19 cellular contexts compared by ENCODE assay signal in the genomic region with DNA sequence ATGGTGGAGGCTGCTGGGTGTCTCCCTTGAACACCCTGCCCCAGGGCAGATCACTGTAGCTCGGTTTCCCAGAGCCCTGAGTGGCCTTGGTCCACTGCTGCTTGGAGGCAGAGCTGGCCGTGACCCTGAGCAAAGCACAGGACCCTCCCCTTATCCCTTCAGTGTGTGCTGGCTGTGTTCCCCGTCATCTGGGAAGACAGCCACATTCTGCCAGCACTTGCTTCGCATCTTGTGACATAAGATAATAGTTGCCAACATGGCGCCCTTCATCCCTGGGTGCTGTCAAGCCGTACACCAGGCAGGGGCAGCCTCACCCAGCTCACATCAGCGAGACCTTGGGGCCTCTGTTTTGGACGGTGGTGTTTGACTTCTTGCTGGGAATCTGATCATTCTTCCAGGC. TPM values are rescaled to one million over a fixed set of nuclear protein-coding genes. Genes with fewer than 3 reads are reported as not detected.
DNase-seq lines count a peak whose midpoint lies in the region; ATAC-seq, FAIRE-seq and TF ChIP-seq lines count a peak whose summit lies in the region.
"Had no signal": no experiment of that assay in that cellular context is flagged by ENCODE, and none has a peak within 500 bp of the region (broad histone marks: within the 10 kb centered on the region; RNA-seq: fewer than 3 reads in every experiment).

No MANE protein-coding gene starts in this region.

- peak overlapping the region; percentile 37 for H3K18ac ChIP-seq in trophoblast cell (ENCODE audit: low read length)

- H3K27me3 ChIP-seq in trophoblast cell (ENCODE audit: insufficient read depth, low read length) (no peaks in the 10 kb centered on the region), HepG2 (ENCODE audit: control insufficient read depth in 1 of 2, insufficient read depth in 2 of 2, low read length in 2 of 2) (no peaks in the 10 kb centered on the region)
- H3K27me3 ChIP-seq: MG63 had no signal

- H3K79me2 ChIP-seq in trophoblast cell (ENCODE audit: control insufficient read depth, insufficient read depth, low read length, poor library complexity) (no peaks in the 10 kb centered on the region), HepG2 (ENCODE audit: insufficient read depth, low read length) (no peaks in the 10 kb centered on the region)

- H4K91ac ChIP-seq in trophoblast cell (ENCODE audit: low read depth, low read length) = peak overlapping the region; percentile 75

- no peak for TF ChIP-seq CTCF in HepG2 (CRISPR knock-in tag; IDR thresholded peaks at IDR 0.05)
- TF ChIP-seq CTCF in foreskin fibroblast (IDR thresholded peaks at IDR 0.05; ENCODE audit: low read depth, low read length) = no peak

- H3K4me3 ChIP-seq in trophoblast cell (ENCODE audit: low read depth, low read length) = no peak overlapping the region
- H3K4me3 ChIP-seq in HepG2 (replicated peaks in 1 of 3; ENCODE audit: insufficient read depth in 1 of 3, low read depth in 2 of 3, low read length in 3 of 3) = no peak overlapping the region
- no peak overlapping the region for H3K4me3 ChIP-seq in foreskin fibroblast (ENCODE audit: low read depth in 1 of 2, low read length in 2 of 2)
- H3K4me3 ChIP-seq: MG63 had no signal

- peaks cover 22 to 28% of the 10 kb centered on the region in 2 experiments for H3K4me1 ChIP-seq in trophoblast cell (ENCODE audit: control insufficient read depth in 1 of 2, insufficient read depth in 2 of 2, low read length in 2 of 2)
- peaks cover 9% of the 10 kb centered on the region for H3K4me1 ChIP-seq in HepG2 (ENCODE audit: insufficient read depth, low read length)

- DNase-seq in D341Med (ENCODE audit: low spot score) (peak; percentile 8), left cardiac atrium (peak; percentile 60), trophoblast cell (no peak), HepG2 (ENCODE audit: low spot score) (no peak), MV-4-11 (lab: John Stamatoyannopoulos, UW) (no peak), foreskin fibroblast (no peak)
- DNase-seq: H7, Karpas-422, MG63, NCI-H187 treated with DMSO at 0.1 percent for 48 hours, NCI-H2171, NCI-H446, NCI-H69 had no signal

- peak overlapping the region; percentile 19 for H3K4ac ChIP-seq in trophoblast cell (ENCODE audit: low read depth, low read length)

- no peaks in the 10 kb centered on the region for H4K20me1 ChIP-seq in HepG2 (ENCODE audit: insufficient read depth, low read length)

- intact Hi-C loops in left cardiac atrium (cut with DNase I) = loop anchor here (5.0 kb wide), 2 partner anchors 33 to 58 kb away; no protein-coding TSS in a partner anchor
- intact Hi-C loops in HepG2 (cut with micrococcal nuclease; ENCODE audit: unreplicated experiment) = no loop called here

- H3K14ac ChIP-seq in trophoblast cell (ENCODE audit: low read length) = no peak overlapping the region

- H2AFZ ChIP-seq in trophoblast cell (ENCODE audit: insufficient read depth, low read length, poor library complexity) = no peak overlapping the region
- no peak overlapping the region for H2AFZ ChIP-seq in HepG2 (ENCODE audit: low read length)

- H3K9ac ChIP-seq in trophoblast cell (ENCODE audit: low read length) (no peak overlapping the region), HepG2 (ENCODE audit: insufficient read depth, low read depth, low read length) (no peak overlapping the region)

- FAIRE-seq in HepG2 (lab: Jason Lieb, UNC) = no peak
- FAIRE-seq: A204.1, GM12892, GM19239 had no signal

- H3K36me3 ChIP-seq in trophoblast cell (ENCODE audit: control insufficient read depth in 1 of 2, insufficient read depth in 2 of 2, low read length in 2 of 2) (peaks cover 9 to 15% of the 10 kb centered on the region in 2 experiments), HepG2 (replicated peaks in 1 of 2; ENCODE audit: control insufficient read depth in 1 of 2, insufficient read depth in 2 of 2, low read length in 2 of 2) (0 out of 5 replicates have a peak, but pooled peaks cover 0 to 2% of the 10 kb centered on the region in 2 experiments)
- H3K36me3 ChIP-seq: MG63 had no signal

- H3K27ac ChIP-seq in cingulate gyrus (ENCODE audit: low read depth, low read length) (peak overlapping the region; percentile 60), trophoblast cell (ENCODE audit: low read depth, low read length) (no peak overlapping the region), HepG2 (ENCODE audit: extremely low read length, insufficient read depth, low read length) (no peak overlapping the region)
- H3K27ac ChIP-seq: C4-2B had no signal

- H3K4me2 ChIP-seq in trophoblast cell (ENCODE audit: low read length) = no peak overlapping the region
- H3K4me2 ChIP-seq in HepG2 (ENCODE audit: low read depth, low read length) = no peak overlapping the region

- peak overlapping the region; percentile 22 for H4K8ac ChIP-seq in trophoblast cell (ENCODE audit: low read depth, low read length)

- H3K9me3 ChIP-seq in trophoblast cell (ENCODE audit: insufficient read depth, low read depth, low read length) (peaks cover 4% of the 10 kb centered on the region), HepG2 (ENCODE audit: low read length) (no peaks in the 10 kb centered on the region)
- H3K9me3 ChIP-seq: MG63 had no signal

- peaks cover 24% of the 10 kb centered on the region for H3K79me1 ChIP-seq in trophoblast cell (ENCODE audit: low read length)

- TF ChIP-seq EP300 in HepG2 (IDR thresholded peaks at IDR 0.05; ENCODE audit: low read depth in 2 of 2, low read length in 2 of 2) = no peak
- no peak for TF ChIP-seq EP300 in HepG2 (CRISPR knock-in tag; IDR thresholded peaks at IDR 0.05; ENCODE audit: borderline replicate concordance)

- H3K23ac ChIP-seq in trophoblast cell (ENCODE audit: low read length) = no peak overlapping the region

- in situ Hi-C loops in HepG2 (cut with HindIII; ENCODE audit: extremely low pct_ligation_motif_present, low pct_unique_long_range_greater_than_20kb) = loop anchor here (5.0 to 10.0 kb wide), 2 partner anchors 38 to 60 kb away; no protein-coding TSS in a partner anchor

- WGBS in trophoblast cell (ENCODE audit: extremely low coverage, insufficient coverage, insufficient read length) = no CpG with 5 or more reads among the region's 8 CpGs
- WGBS in HepG2 (ENCODE audit: low lambda C conversion rate) = 93% methylated on average over 7 of the region's 8 CpGs

- H4K12ac ChIP-seq in trophoblast cell (ENCODE audit: low read depth, low read length) = no peak overlapping the region

- H2BK5ac ChIP-seq in trophoblast cell (ENCODE audit: low read depth, low read length, poor library complexity) = no peak overlapping the region

- no peak for TF ChIP-seq POLR2A in HepG2 (IDR thresholded peaks at IDR 0.05; ENCODE audit: insufficient read depth in 1 of 2, low read depth in 2 of 2, low read length in 2 of 2)

- H2BK120ac ChIP-seq in trophoblast cell (ENCODE audit: insufficient read depth, low read length, poor library complexity) = peak overlapping the region; percentile 4

- ATAC-seq in left cardiac atrium (peak; percentile 51 to 56), GM18498 (IDR thresholded peaks at IDR 0.05; ENCODE audit: unreplicated experiment) (no peak), HepG2 (no peak)

- peak overlapping the region; percentile 91 for H2AK5ac ChIP-seq in trophoblast cell (ENCODE audit: low read length)

- CTCF ChIA-PET in HepG2 (lab: Yijun Ruan, JAX; ENCODE audit: low intra/inter-chr PET ratio, low total read pairs) = interaction anchor here (4.2 kb wide), 1 partner anchor 33 kb away, joined by 43 read pairs; no protein-coding TSS in a partner anchor

- POLR2A ChIA-PET in HepG2 (lab: Yijun Ruan, JAX) = interaction anchor here (1.4 kb wide), 1 partner anchor 37 kb away, joined by 3 read pairs; no protein-coding TSS in a partner anchor

- H2BK12ac ChIP-seq in trophoblast cell (ENCODE audit: low read length) = peak overlapping the region; percentile 37

- no peak for TF ChIP-seq RAD21 in HepG2 (CRISPR knock-in tag; IDR thresholded peaks at IDR 0.05)

- no TSS peak for BruUV-seq in HepG2 (replicated peaks; lab: Mats Ljungman, UMichigan)

TF ChIP-seq in HepG2, 621 proteins besides CTCF, POLR2A, EP300 and RAD21 (continues in another document):
- TF ChIP-seq, protein P1, sequence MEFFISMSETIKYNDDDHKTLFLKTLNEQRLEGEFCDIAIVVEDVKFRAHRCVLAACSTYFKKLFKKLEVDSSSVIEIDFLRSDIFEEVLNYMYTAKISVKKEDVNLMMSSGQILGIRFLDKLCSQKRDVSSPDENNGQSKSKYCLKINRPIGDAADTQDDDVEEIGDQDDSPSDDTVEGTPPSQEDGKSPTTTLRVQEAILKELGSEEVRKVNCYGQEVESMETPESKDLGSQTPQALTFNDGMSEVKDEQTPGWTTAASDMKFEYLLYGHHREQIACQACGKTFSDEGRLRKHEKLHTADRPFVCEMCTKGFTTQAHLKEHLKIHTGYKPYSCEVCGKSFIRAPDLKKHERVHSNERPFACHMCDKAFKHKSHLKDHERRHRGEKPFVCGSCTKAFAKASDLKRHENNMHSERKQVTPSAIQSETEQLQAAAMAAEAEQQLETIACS (CRISPR knock-in tag; IDR thresholded peaks at IDR 0.05) = no peak
- TF ChIP-seq MAF1 (CRISPR knock-in tag; IDR thresholded peaks at IDR 0.05; ENCODE audit: borderline replicate concordance) (no peak), ZNF44 (CRISPR knock-in tag; IDR thresholded peaks at IDR 0.05) (no peak)

RNA-seq across cellular contexts. Expression of a gene that starts 12.1 kb away (rescaled TPM):
- total RNA-seq in left cardiac atrium (100 to 1,000 TPM; 268 to 331 TPM), HepG2 (2016; rRNA removed; fragmentation: Illumina TruSeq; extraction: Trizol) (72.8 and 103 TPM in 2 replicates)
- 31.9 and 35.0 TPM in 2 replicates for polyA plus RNA-seq in trophoblast cell (2013)
- 8.4 and 10.0 TPM in 2 replicates for total RNA-seq in HepG2 (2016; cell fraction: cytosol; rRNA removed; fragmentation: Illumina TruSeq; extraction: Trizol; ENCODE audit: low read depth)
- total RNA-seq in HepG2 (2016; cell fraction: insoluble cytoplasmic fraction; rRNA removed; fragmentation: Illumina TruSeq; extraction: Trizol) = 66.6 and 111 TPM in 2 replicates
- 21.1 and 23.4 TPM in 2 replicates for total RNA-seq in HepG2 (2016; cell fraction: membrane; rRNA removed; fragmentation: Illumina TruSeq; extraction: Trizol)
- 30.1 and 34.3 TPM in 2 replicates for total RNA-seq in HepG2 (2016; cell fraction: nucleus; rRNA removed; fragmentation: Illumina TruSeq; extraction: Trizol)
- 67.8 and 78.8 TPM in 2 replicates for polyA plus RNA-seq in HepG2 (2011; rRNA removed)
- polyA plus RNA-seq in HepG2 (2011; cell fraction: cytosol; rRNA removed) = 60.0 and 72.7 TPM in 2 replicates
- 56.8 and 58.9 TPM in 2 replicates for polyA plus RNA-seq in HepG2 (2011; cell fraction: nucleus; rRNA removed)
- polyA plus RNA-seq in HepG2 (2012) = 46.9 and 67.0 TPM in 2 replicates
- polyA plus RNA-seq in HepG2 (2016; cell fraction: cytosol; fragmentation: Illumina TruSeq; extraction: Trizol; ENCODE audit: low read depth) = 21.3 and 21.9 TPM in 2 replicates
- 133 and 139 TPM in 2 replicates for polyA plus RNA-seq in HepG2 (2016; cell fraction: insoluble cytoplasmic fraction; fragmentation: Illumina TruSeq; extraction: Trizol; ENCODE audit: low read depth)
- polyA plus RNA-seq in HepG2 (2016; cell fraction: membrane; fragmentation: Illumina TruSeq; extraction: Trizol; ENCODE audit: low read depth) = 31.6 and 34.9 TPM in 2 replicates
- polyA plus RNA-seq in HepG2 (2016; cell fraction: nucleus; fragmentation: Illumina TruSeq; extraction: Trizol; ENCODE audit: insufficient read depth, low read depth) = 105 and 114 TPM in 2 replicates
- 3.8 and 84.5 TPM in 2 replicates for polyA minus RNA-seq in HepG2 (2011; rRNA and poly(A)+ RNA removed; ENCODE audit: low replicate concordance)
- 39.2 and 47.6 TPM in 2 replicates for polyA minus RNA-seq in HepG2 (2011; cell fraction: cytosol; rRNA and poly(A)+ RNA removed)
- 13.9 and 14.5 TPM in 2 replicates for polyA minus RNA-seq in HepG2 (2011; cell fraction: nucleus; rRNA and poly(A)+ RNA removed)

Comparison
In these comparisons a context has a peak if more than half of its experiments do, and no peak if none do; other contexts are left out.
1. DNase-seq: peak in D341Med (single experiment) and left cardiac atrium (single experiment); none in trophoblast cell (0 of 2), HepG2 (single experiment), MV-4-11 (single experiment) and foreskin fibroblast (0 of 2).
2. ATAC-seq: peak in left cardiac atrium (2 of 2); none in GM18498 (single experiment) and HepG2 (single experiment).